In the genomic region with DNA sequence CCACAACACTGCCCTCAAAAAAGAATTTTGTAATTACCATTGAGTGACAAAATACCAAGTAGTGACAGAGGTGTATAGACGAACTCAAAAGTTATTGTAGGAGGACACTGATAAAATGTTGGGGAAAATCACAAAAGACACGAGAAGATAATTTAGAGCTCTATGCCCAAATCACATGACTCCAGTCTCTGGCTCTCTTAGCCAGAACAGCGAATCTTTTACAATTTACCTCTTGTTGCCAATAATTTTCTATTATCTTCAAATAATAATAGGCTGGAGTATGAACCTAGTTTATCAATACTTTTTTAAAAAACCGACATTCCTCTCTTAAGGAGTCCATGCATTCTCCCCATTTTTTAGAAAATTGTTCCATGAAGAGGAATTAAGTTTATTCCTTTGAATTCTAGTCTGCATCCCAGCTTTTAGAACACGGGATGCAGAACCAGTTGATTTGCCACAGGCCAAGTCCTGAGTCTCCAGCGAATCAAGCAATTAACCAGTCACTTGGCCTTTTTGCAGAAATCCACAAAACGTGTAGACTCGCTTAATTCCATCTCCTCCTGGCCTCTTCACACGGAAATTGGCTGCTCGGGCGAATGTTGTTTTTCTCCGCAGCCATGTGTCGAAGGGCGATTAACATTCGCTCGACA, we compare ENCODE assay signal across 8 cellular contexts. TPM values are rescaled to one million over a fixed set of nuclear protein-coding genes. Genes with fewer than 3 reads are reported as not detected.
DNase-seq lines count a peak whose midpoint lies in the region; ATAC-seq and TF ChIP-seq lines count a peak whose summit lies in the region.

No MANE protein-coding gene starts in this region.

- H3K4me3 ChIP-seq in BJ (ENCODE audit: low read depth, low read length) (peak overlapping the region; percentile 31), osteoblast (ENCODE audit: insufficient read depth, low read length) (peak overlapping the region; percentile 71)

- H3K4me1 ChIP-seq in osteoblast (ENCODE audit: insufficient read depth, low read length) = peaks cover 2% of the 10 kb centered on the region

- H3K9me3 Mint-ChIP-seq in endothelial cell (ENCODE audit: unreplicated experiment) = no peaks in the 10 kb centered on the region

- peak overlapping the region; percentile 59 for H3K4me3 Mint-ChIP-seq in endothelial cell (ENCODE audit: unreplicated experiment)

- no peaks in the 10 kb centered on the region for H3K36me3 Mint-ChIP-seq in endothelial cell (ENCODE audit: low read depth, unreplicated experiment)

- H3K27me3 ChIP-seq in BJ (ENCODE audit: control insufficient read depth, insufficient read depth, low read length) (peaks cover 15% of the 10 kb centered on the region), osteoblast (ENCODE audit: insufficient read depth, low read length) (peaks cover 34% of the 10 kb centered on the region)

- no peak for ATAC-seq in GM21423 (IDR thresholded peaks at IDR 0.05; ENCODE audit: unreplicated experiment)

- H3K27me3 Mint-ChIP-seq in endothelial cell (ENCODE audit: unreplicated experiment) = peaks cover 8% of the 10 kb centered on the region

- DNase-seq in BJ (ENCODE audit: low read depth) (no peak), NCI-H1092 (lab: John Stamatoyannopoulos, UW) (peak; percentile 33), endothelial cell (ENCODE audit: low spot score) (no peak), osteoblast (ENCODE audit: insufficient read length, low spot score, missing footprints) (peak; percentile 8), mesenteric fat pad (ENCODE audit: low spot score) (no peak), NCI-H2081 treated with DMSO at 0.1 percent for 48 hours (lab: John Stamatoyannopoulos, UW) (no peak)
- DNase-seq in central memory CD4-positive, alpha-beta T cell = no peak

- no peak overlapping the region for H3K27ac ChIP-seq in osteoblast (ENCODE audit: low read depth, low read length)

- POLR2A ChIA-PET in BJ (lab: Charles Lee) = no interaction called here

- no peaks in the 10 kb centered on the region for H3K9me3 ChIP-seq in osteoblast (ENCODE audit: low read depth, low read length)

- TF ChIP-seq CTCF in BJ (IDR thresholded peaks at IDR 0.05; ENCODE audit: insufficient read depth, low read depth, low read length) (no peak), endothelial cell (IDR thresholded peaks at IDR 0.05; ENCODE audit: unreplicated experiment) (no peak), osteoblast (IDR thresholded peaks at IDR 0.05; ENCODE audit: extremely low read depth, low read depth, low read length) (no peak)

- no peaks in the 10 kb centered on the region for H4K20me1 ChIP-seq in osteoblast (ENCODE audit: insufficient read depth, low read length)

- no peaks in the 10 kb centered on the region for H3K79me2 ChIP-seq in osteoblast (ENCODE audit: insufficient read depth, low read length)

- no peak overlapping the region for H3K27ac Mint-ChIP-seq in endothelial cell (ENCODE audit: unreplicated experiment)

- H2AFZ ChIP-seq in osteoblast (ENCODE audit: low read length) = peak overlapping the region; percentile 85

- H3K36me3 ChIP-seq in BJ (ENCODE audit: control insufficient read depth, insufficient read depth, low read length) (no peaks in the 10 kb centered on the region), osteoblast (ENCODE audit: insufficient read depth, low read length) (no peaks in the 10 kb centered on the region)

- H3K4me2 ChIP-seq in osteoblast (ENCODE audit: insufficient read depth, low read length) = peak overlapping the region; percentile 82

- peaks cover 4% of the 10 kb centered on the region for H3K4me1 Mint-ChIP-seq in endothelial cell (ENCODE audit: unreplicated experiment)

- CTCF ChIA-PET in BJ (lab: Yijun Ruan, JAX) = no interaction called here

RNA-seq across cellular contexts. Expression of gene RIPPLY2, which starts 0.5 kb away (rescaled TPM):
- polyA plus RNA-seq in BJ (2011; rRNA removed) = not detected in 2 replicates
- not detected in 2 replicates for polyA minus RNA-seq in BJ (2011; rRNA and poly(A)+ RNA removed)
- total RNA-seq in endothelial cell (ENCODE audit: unreplicated experiment) = not detected
- under 0.01 TPM in 1 of 2 replicates, not detected in the other for total RNA-seq in osteoblast
- total RNA-seq in mesenteric fat pad = not detected

RNA-seq across cellular contexts. Expression of gene CYB5R4, which starts 6.8 kb away (rescaled TPM):
- 2.7 and 7.5 TPM in 2 replicates for polyA plus RNA-seq in BJ (2011; rRNA removed)
- 1.4 and 3.8 TPM in 2 replicates for polyA minus RNA-seq in BJ (2011; rRNA and poly(A)+ RNA removed)
- total RNA-seq in endothelial cell (ENCODE audit: unreplicated experiment) = 13.0 TPM
- 6.9 and 8.5 TPM in 2 replicates for total RNA-seq in osteoblast
- total RNA-seq in mesenteric fat pad = 24.6 TPM

Comparison
In these comparisons a context has a peak if more than half of its experiments do, and no peak if none do; other contexts are left out.
1. DNase-seq: peak in NCI-H1092 (single experiment) and osteoblast (single experiment); none in BJ (single experiment), endothelial cell (single experiment), mesenteric fat pad (single experiment), NCI-H2081 treated with DMSO at 0.1 percent for 48 hours (single experiment) and central memory CD4-positive, alpha-beta T cell (single experiment).